Comparison of ENCODE assay signal across 16 cellular contexts in genomic region chr10:8042864-8043568, GRCh38. TPM values are rescaled to one million over a fixed set of nuclear protein-coding genes. Genes with fewer than 3 reads are reported as not detected.
DNase-seq lines count a peak whose midpoint lies in the region; TF ChIP-seq lines count a peak whose summit lies in the region.
"Had no signal": no experiment of that assay in that cellular context is flagged by ENCODE, and none has a peak within 500 bp of the region (broad histone marks: within the 10 kb centered on the region; RNA-seq: fewer than 3 reads in every experiment).

No MANE protein-coding gene starts in this region.

- intact Hi-C loops in posterior vena cava (cut with DNase I) (no loop called here), PC-9 (cut with micrococcal nuclease; ENCODE audit: unreplicated experiment) (loop anchor here (10.0 kb wide), 1 partner anchor 1262 kb away; no protein-coding TSS in a partner anchor)

- no peak overlapping the region for H3K27ac Mint-ChIP-seq in T-helper 2 cell treated with Interferon-gamma antibody and Interleukin-4, amounts not matched to agents 5 μg/mL and 100 μg/mL, for 36 hours
- H3K27ac Mint-ChIP-seq: activated B cell treated with CpG ODN at 0.5 μM for 24 hours, HFFc6 had no signal

- H3K4me3 ChIP-seq in HUES48 (ENCODE audit: low read depth, low read length) (peak overlapping the region; percentile 28), iPS-18c (ENCODE audit: insufficient read depth, low read depth, low read length) (peak overlapping the region; percentile 24; the same call in 1 of the 2 replicates), PC-9 (no peak overlapping the region)
- H3K4me3 ChIP-seq: gastroesophageal sphincter, skin epidermis, testis had no signal

- H2AFZ ChIP-seq in PC-9, result no peak overlapping the region

- H3K36me3 Mint-ChIP-seq in T-helper 2 cell treated with Interferon-gamma antibody and Interleukin-4, amounts not matched to agents 5 μg/mL and 100 μg/mL, for 36 hours (ENCODE audit: low read depth), result peaks cover 10% of the 10 kb centered on the region

- peaks cover 66% of the 10 kb centered on the region for H3K4me1 ChIP-seq in HUES48 (ENCODE audit: control insufficient read depth, insufficient read depth, low read length)
- no peaks in the 10 kb centered on the region for H3K4me1 ChIP-seq in PC-9 (replicated peaks; ENCODE audit: insufficient read depth)

- no peaks in the 10 kb centered on the region for H4K20me1 ChIP-seq in PC-9 (ENCODE audit: insufficient read depth)

- no peaks in the 10 kb centered on the region for H3K9me3 Mint-ChIP-seq in T-helper 2 cell treated with Interferon-gamma antibody and Interleukin-4, amounts not matched to agents 5 μg/mL and 100 μg/mL, for 36 hours
- H3K9me3 Mint-ChIP-seq: HFFc6 had no signal

- no peaks in the 10 kb centered on the region for H3F3A ChIP-seq in PC-9 (ENCODE audit: insufficient read depth, low read depth)

- POLR2A ChIA-PET in PC-9 (lab: Charles Lee; ENCODE audit: unreplicated experiment), result no interaction called here

- H3K4me3 Mint-ChIP-seq in T-helper 2 cell treated with Interferon-gamma antibody and Interleukin-4, amounts not matched to agents 5 μg/mL and 100 μg/mL, for 36 hours, result peak overlapping the region; percentile 25
- H3K4me3 Mint-ChIP-seq: HFFc6 had no signal

- no peaks in the 10 kb centered on the region for H3K36me3 ChIP-seq in HUES48 (ENCODE audit: control insufficient read depth, insufficient read depth, low read length)
- H3K36me3 ChIP-seq in PC-9 (ENCODE audit: low read depth), result no peaks in the 10 kb centered on the region
- H3K36me3 ChIP-seq: gastroesophageal sphincter had no signal

- H3K79me2 ChIP-seq in PC-9 (ENCODE audit: low read depth), result peaks cover 7% of the 10 kb centered on the region; the same call in 1 of the 2 replicates

- H3K4me2 ChIP-seq in PC-9, result no peak overlapping the region

- no peak for TF ChIP-seq CTCF in PC-9 (conservative IDR thresholded peaks at IDR 0.05)

- H3K27me3 ChIP-seq in HUES48 (ENCODE audit: control insufficient read depth, insufficient read depth, low read length), result peaks cover 100% of the 10 kb centered on the region
- H3K27me3 ChIP-seq in PC-9 (ENCODE audit: insufficient read depth, low read depth), result no peaks in the 10 kb centered on the region

- H3K27ac ChIP-seq in HUES48 (ENCODE audit: low read depth, low read length), result no peak overlapping the region
- no peak overlapping the region for H3K27ac ChIP-seq in PC-9
- H3K27ac ChIP-seq: gastroesophageal sphincter, skin epidermis, testis had no signal

- H3K9me3 ChIP-seq in HUES48 (ENCODE audit: control insufficient read depth, insufficient read depth, low read length), result no peaks in the 10 kb centered on the region
- no peaks in the 10 kb centered on the region for H3K9me3 ChIP-seq in iPS-18c (ENCODE audit: control insufficient read depth, insufficient read depth, low read length)
- no peaks in the 10 kb centered on the region for H3K9me3 ChIP-seq in PC-9 (ENCODE audit: insufficient read depth, low read depth)
- H3K9me3 ChIP-seq: gastroesophageal sphincter, testis had no signal

- BruUV-seq in PC-9 (replicated peaks; lab: Mats Ljungman, UMichigan), result no TSS peak

- no peaks in the 10 kb centered on the region for H3K9me2 ChIP-seq in PC-9 (ENCODE audit: insufficient read depth)

- DNase-seq in T-helper 2 cell treated with Interferon-gamma antibody and Interleukin-4, amounts not matched to agents 5 μg/mL and 100 μg/mL, for 36 hours (ENCODE audit: low spot score), result no peak
- DNase-seq in T-helper 2 cell, result no peak
- peak; percentile 60 for DNase-seq in posterior vena cava (ENCODE audit: low spot score)
- DNase-seq in kidney tubule cell (ENCODE audit: low spot score), result no peak
- DNase-seq in PC-9, result no peak
- no peak for DNase-seq in NCI-H446 (lab: John Stamatoyannopoulos, UW)
- DNase-seq: activated B cell treated with CpG ODN at 0.5 μM for 24 hours; activated gamma-delta T cell treated with Interleukin-2 at 50 U/mL for 16 hours; HFFc6; NK-92 treated with Interleukin-12 subunit alpha and Interleukin-12 subunit beta, amount 100 ng/mL, for 24 hours; SIG-M5; testis had no signal

- H3K27me3 Mint-ChIP-seq in T-helper 2 cell treated with Interferon-gamma antibody and Interleukin-4, amounts not matched to agents 5 μg/mL and 100 μg/mL, for 36 hours (ENCODE audit: low read depth), result peaks cover 80% of the 10 kb centered on the region

- H3K4me1 Mint-ChIP-seq in T-helper 2 cell treated with Interferon-gamma antibody and Interleukin-4, amounts not matched to agents 5 μg/mL and 100 μg/mL, for 36 hours (ENCODE audit: low read depth), result peaks cover 72% of the 10 kb centered on the region

- CTCF ChIA-PET in PC-9 (lab: Charles Lee), result interaction anchor here (0.6 kb wide), 1 partner anchor 171 kb away, joined by 4 read pairs; no protein-coding TSS in a partner anchor

- no peak overlapping the region for H3K9ac ChIP-seq in HUES48 (ENCODE audit: low read depth, low read length)

RNA-seq across cellular contexts. Expression of gene GATA3, which starts 11.5 kb away (rescaled TPM):
- total RNA-seq in posterior vena cava (under 1 TPM; 0.97 to 1.00 TPM), PC-9 (2021) (41.2 and 43.6 TPM in 2 replicates)

Comparison
In these comparisons a context has a peak if more than half of its experiments do, and no peak if none do; other contexts are left out.
1. RNA of gene GATA3, which starts 11.5 kb away (total RNA-seq): 41.2 to 43.6 TPM in PC-9; 0.97 to 1.00 TPM in posterior vena cava; every median in the first group is over 10 times any median in the second.